ENCODE assay signal across 1 cellular context in genomic region chr2:240368746-240369724, GRCh38.
A peak's percentile ranks its signal among the peaks of the same experiment; 100 is the strongest.
TF ChIP-seq lines count a peak whose summit lies in the region.

No MANE protein-coding gene starts in this region.

TF ChIP-seq in HepG2, 621 proteins besides CTCF, POLR2A, EP300 and RAD21 (continued from another document):
- TF ChIP-seq ZNF740 (CRISPR knock-in tag; IDR thresholded peaks at IDR 0.05) (peak; percentile 61; the same call in 1 of the 2 replicates), HIC2 (CRISPR knock-in tag; IDR thresholded peaks at IDR 0.05; ENCODE audit: low read depth) (peak; percentile 72; the same call in 1 of the 2 replicates), ATF7-NPFF (CRISPR knock-in tag; IDR thresholded peaks at IDR 0.05; ENCODE audit: low read depth) (no peak), CEBPB (IDR thresholded peaks at IDR 0.05; ENCODE audit: borderline replicate concordance, low read depth, low read length) (peak; percentile 71), ZBTB46 (CRISPR knock-in tag; IDR thresholded peaks at IDR 0.05; ENCODE audit: borderline replicate concordance) (no peak), ZNF563 (CRISPR knock-in tag; IDR thresholded peaks at IDR 0.05) (peak; percentile 48; the same call in 1 of the 2 replicates), ZMYM4 (CRISPR knock-in tag; IDR thresholded peaks at IDR 0.05) (0 out of 2 replicates have a peak, but pooled peaks have one; percentile 32), ZFP36L2 (CRISPR knock-in tag; IDR thresholded peaks at IDR 0.05) (no peak), TRAFD1 (CRISPR knock-in tag; IDR thresholded peaks at IDR 0.05; ENCODE audit: borderline replicate concordance) (no peak), NR2C2 (CRISPR knock-in tag; IDR thresholded peaks at IDR 0.05; ENCODE audit: borderline replicate concordance) (peak; percentile 44), NR2F1 (CRISPR knock-in tag; IDR thresholded peaks at IDR 0.05) (peak in 1 of 2 experiments; percentile 77; a peak in 1 of 4 replicates), RXRA (CRISPR knock-in tag; IDR thresholded peaks at IDR 0.05) (peak; percentile 33; the same call in 1 of the 2 replicates), ZGPAT (CRISPR knock-in tag; IDR thresholded peaks at IDR 0.05) (no peak), HNF4G (IDR thresholded peaks at IDR 0.05; ENCODE audit: borderline replicate concordance, low read depth, low read length) (peak; percentile 36; the same call in 1 of the 2 replicates), HNF4G (CRISPR knock-in tag; IDR thresholded peaks at IDR 0.05; ENCODE audit: borderline replicate concordance, low read depth) (no peak), PATZ1 (CRISPR knock-in tag; IDR thresholded peaks at IDR 0.05) (peak; percentile 48), ZNF749 (CRISPR knock-in tag; IDR thresholded peaks at IDR 0.05; ENCODE audit: borderline replicate concordance) (no peak), THRA (CRISPR knock-in tag; IDR thresholded peaks at IDR 0.05; ENCODE audit: borderline replicate concordance) (peak; percentile 12; the same call in 1 of the 2 replicates), HNRNPL (IDR thresholded peaks at IDR 0.05; ENCODE audit: low read depth, low read length) (peak; percentile 77), NR2F6 (IDR thresholded peaks at IDR 0.05) (peak; percentile 69; the same call in 1 of the 2 replicates), NR2F6 (CRISPR knock-in tag; IDR thresholded peaks at IDR 0.05) (peak; percentile 76), PRMT3 (CRISPR knock-in tag; IDR thresholded peaks at IDR 0.05; ENCODE audit: borderline replicate concordance, low read depth) (no peak), ZNF562 (CRISPR knock-in tag; IDR thresholded peaks at IDR 0.05; ENCODE audit: borderline replicate concordance) (no peak)
